ENCODE assay signal across 16 cellular contexts in genomic region chr22:24025475-24025874, GRCh38. TPM values are rescaled to one million over a fixed set of nuclear protein-coding genes. Genes with fewer than 3 reads are reported as not detected.
A peak's percentile ranks its signal among the peaks of the same experiment; 100 is the strongest.
DNase-seq lines count a peak whose midpoint lies in the region; ATAC-seq and TF ChIP-seq lines count a peak whose summit lies in the region.
"Had no signal": no experiment of that assay in that cellular context is flagged by ENCODE, and none has a peak within 500 bp of the region (broad histone marks: within the 10 kb centered on the region; RNA-seq: fewer than 3 reads in every experiment).

No MANE protein-coding gene starts in this region.

- TF ChIP-seq CTCF in HEK293 (tag by site-specific recombination; IDR thresholded peaks at IDR 0.05) (no peak), upper lobe of left lung (IDR thresholded peaks at IDR 0.05) (no peak), GM10248 (IDR thresholded peaks at IDR 0.05; ENCODE audit: control extremely low read depth, extremely low read depth, low read depth, missing control alignments) (no peak)

- 73 to 96% methylated on average over 6 of the region's 6 CpGs for WGBS in upper lobe of left lung, 2 donors

- peaks cover 21% of the 10 kb centered on the region for H3K4me1 ChIP-seq in HEK293 (ENCODE audit: control insufficient read depth, insufficient read depth, low read length)
- no peaks in the 10 kb centered on the region for H3K4me1 ChIP-seq in upper lobe of left lung

- CTCF ChIA-PET in HEK293 (lab: Yijun Ruan, JAX) = interaction anchor here (0.9 kb wide), 1 partner anchor 149 kb away, joined by 3 read pairs; no protein-coding TSS in a partner anchor
- CTCF ChIA-PET in GM10248 (lab: Yijun Ruan, JAX) = interaction anchor here (1.0 to 1.8 kb wide), 2 partner anchors 12 to 15 kb away, joined by 4 to 7 read pairs; partner anchors contain the start of gene CABIN1

- TF ChIP-seq POLR2A in upper lobe of left lung (IDR thresholded peaks at IDR 0.05) = no peak

- DNase-seq in Caki2 (ENCODE audit: low read depth) = peak; percentile 56
- peak; percentile 36 for DNase-seq in kidney tubule cell (ENCODE audit: low spot score)
- DNase-seq in renal cortical epithelial cell (ENCODE audit: low read depth) = peak; percentile 71
- DNase-seq in upper lobe of left lung = no peak
- no peak for DNase-seq in GM10248 (ENCODE audit: extremely low spot score)
- no peak for DNase-seq in KBM-7
- DNase-seq: ACHN; CD4-positive, CD25-positive, alpha-beta regulatory T cell; DMS79 treated with DMSO at 0.1 percent for 48 hours; EL; HCEC 1CT; IMR-90 had no signal

- no peaks in the 10 kb centered on the region for H3K27me3 ChIP-seq in upper lobe of left lung
- H3K27me3 ChIP-seq: BLaER1 treated with 17β-estradiol and CSF1 and Interleukin-3, amounts not matched to agents 10 nM and 100 nM had no signal

- no peak for TF ChIP-seq EP300 in upper lobe of left lung (IDR thresholded peaks at IDR 0.05)

- peaks cover 0 to 6% of the 10 kb centered on the region in 2 experiments; a peak in 1 of 3 replicates for H3K36me3 ChIP-seq in HEK293 (ENCODE audit: control insufficient read depth in 2 of 2, insufficient read depth in 1 of 2, low read length in 2 of 2)
- peaks cover 0 to 5% (median 0%) of the 10 kb centered on the region in 4 donors for H3K36me3 ChIP-seq in upper lobe of left lung

- in situ Hi-C loops in Caki2 (cut with HindIII; ENCODE audit: low pct_unique_long_range_greater_than_20kb, low sequenced_read_pairs) = no loop called here
- in situ Hi-C loops in KBM-7 (cut with MboI; ENCODE audit: low pct_unique_long_range_greater_than_20kb, low sequenced_read_pairs) = no loop called here

- POLR2A ChIA-PET in HEK293 (lab: Yijun Ruan, JAX) (no interaction called here), GM10248 (lab: Yijun Ruan, JAX) (no interaction called here)

- ATAC-seq in upper lobe of left lung (ENCODE audit: low FRiP score in 2 of 2) = no peak

- no peak overlapping the region for H3K27ac ChIP-seq in HEK293 (ENCODE audit: extremely low read depth, low read depth, low read length)
- H3K27ac ChIP-seq in upper lobe of left lung = no peak overlapping the region
- H3K27ac ChIP-seq: BLaER1 treated with 17β-estradiol and CSF1 and Interleukin-3, amounts not matched to agents 10 nM and 100 nM had no signal

- H3K9me3 ChIP-seq in HEK293 (ENCODE audit: control insufficient read depth, insufficient read depth, low read depth, low read length) (no peaks in the 10 kb centered on the region), upper lobe of left lung (no peaks in the 10 kb centered on the region)

- H3K4me3 ChIP-seq in HEK293 (ENCODE audit: low read depth, low read length) = no peak overlapping the region
- no peak overlapping the region for H3K4me3 ChIP-seq in upper lobe of left lung
- H3K4me3 ChIP-seq: BLaER1 treated with 17β-estradiol and CSF1 and Interleukin-3, amounts not matched to agents 10 nM and 100 nM had no signal

TF ChIP-seq in HEK293, 187 proteins besides CTCF, POLR2A, EP300 and RAD21:
- TF ChIP-seq GLIS1 (tag by site-specific recombination; IDR thresholded peaks at IDR 0.05) (peak; percentile 32), ZNF266 (tag by site-specific recombination; IDR thresholded peaks at IDR 0.05; ENCODE audit: low read depth) (no peak), ZNF157 (tag by site-specific recombination; IDR thresholded peaks at IDR 0.05) (no peak), ZNF112 (tag by site-specific recombination; IDR thresholded peaks at IDR 0.05) (no peak), YY1 (tag by site-specific recombination; IDR thresholded peaks at IDR 0.05) (no peak), PRDM10 (tag by site-specific recombination; IDR thresholded peaks at IDR 0.05) (0 out of 2 replicates have a peak, but pooled peaks have one; percentile 10)

RNA-seq across cellular contexts. Expression of gene CABIN1, which starts 14.4 kb away (rescaled TPM):
- 17.2 and 25.9 TPM in 2 replicates for total RNA-seq in Caki2 (2014; rRNA removed; shearing (Covaris generic); ENCODE audit: low replicate concordance)
- total RNA-seq in renal cortical epithelial cell = 13.0 and 57.3 TPM in 2 replicates
- total RNA-seq in upper lobe of left lung = 100 to 1,000 TPM in 2 of 6 donors, 10 to 100 TPM in 4; 55.3 to 176 (median 95.3) TPM

RNA-seq across cellular contexts. Expression of gene GSTT4, which starts 20.2 kb away (rescaled TPM):
- total RNA-seq in Caki2 (2014; rRNA removed; shearing (Covaris generic); ENCODE audit: low replicate concordance) = not detected in 2 replicates
- total RNA-seq in renal cortical epithelial cell (not detected in 2 replicates), upper lobe of left lung (not detected)
- total RNA-seq: A172; CD4-positive, CD25-positive, alpha-beta regulatory T cell; H1; IMR-90 had no signal

RNA-seq across cellular contexts. Expression of gene GSTT2, which starts 45.5 kb away (rescaled TPM):
- total RNA-seq in Caki2 (2014; rRNA removed; shearing (Covaris generic); ENCODE audit: low replicate concordance) = not detected in 2 replicates
- total RNA-seq in renal cortical epithelial cell (0.20 TPM in 1 of 2 replicates, not detected in the other), upper lobe of left lung (under 1 TPM in 2 of 6 donors, not detected in 4; 0.29 to 0.88 TPM)
- total RNA-seq: A172; CD4-positive, CD25-positive, alpha-beta regulatory T cell had no signal

RNA-seq across cellular contexts. Expression of gene DDT, which starts 51.2 kb away (rescaled TPM):
- total RNA-seq in Caki2 (2014; rRNA removed; shearing (Covaris generic); ENCODE audit: low replicate concordance) = 213 and 296 TPM in 2 replicates
- total RNA-seq in renal cortical epithelial cell = 124 and 130 TPM in 2 replicates
- total RNA-seq in upper lobe of left lung = 100 to 1,000 TPM; 113 to 190 (median 127) TPM

RNA-seq across cellular contexts. Expression of gene DDTL, which starts 58.8 kb away (rescaled TPM):
- 0.10 TPM in 1 of 2 replicates, not detected in the other for total RNA-seq in Caki2 (2014; rRNA removed; shearing (Covaris generic); ENCODE audit: low replicate concordance)
- total RNA-seq in renal cortical epithelial cell (1.6 and 1.7 TPM in 2 replicates), upper lobe of left lung (1 to 10 TPM in 3 of 6 donors, under 1 TPM in 1, not detected in 2; 0.91 to 5.7 (median 2.5) TPM)

Comparison
In these comparisons a context has a peak if more than half of its experiments do, and no peak if none do; other contexts are left out.
1. DNase-seq: peak in Caki2 (single experiment), kidney tubule cell (single experiment) and renal cortical epithelial cell (single experiment); none in upper lobe of left lung (0 of 2), GM10248 (single experiment) and KBM-7 (single experiment).